ENCODE assay signal across 32 cellular contexts in genomic region chr13:35916186-35916585, GRCh38.
"Had no signal": no experiment of that assay in that cellular context is flagged by ENCODE, and none has a peak within 500 bp of the region (broad histone marks: within the 10 kb centered on the region; RNA-seq: fewer than 3 reads in every experiment).

No MANE protein-coding gene starts in this region.

- ATAC-seq: activated CD4-positive, CD25-positive, alpha-beta regulatory T cell treated with anti-CD3 and anti-CD28 coated beads, Interleukin-2, amount 50 U/mL, for 24 hours; body of pancreas; gastrocnemius medialis; left lobe of liver; lower lobe of right lung; natural killer cell; right lobe of liver; stimulated activated naive CD8-positive, alpha-beta T cell treated with anti-CD3 and anti-CD28 coated beads, Interleukin-15, Interleukin-2, amounts not matched to agents 100 U/mL and 50 U/mL, for 24 hours had no signal

- H3K9me3 ChIP-seq: adrenal gland, body of pancreas, gastrocnemius medialis, lower lobe of right lung, right lobe of liver, testis, uterus had no signal

- DNase-seq: activated CD4-positive, alpha-beta T cell treated with anti-CD3 and anti-CD28 coated beads for 48 hours; activated CD4-positive, alpha-beta T cell treated with anti-CD3 and anti-CD28 coated beads, Interleukin-2, amount 50 U/mL, for 48 hours; activated CD8-positive, alpha-beta memory T cell treated with anti-CD3 and anti-CD28 coated beads for 24 hours; activated effector memory CD4-positive, alpha-beta T cell treated with Interleukin-2 at 50 U/mL for 16 hours; activated naive CD4-positive, alpha-beta T cell treated with Interleukin-2 at 50 U/mL for 16 hours; adrenal gland; aorta; body of pancreas; cerebellar nuclear complex; dorsolateral prefrontal cortex; effector memory CD4-positive, alpha-beta T cell; gastrocnemius medialis; head of caudate nucleus; hippocampal formation; immature natural killer cell; kidney; lower lobe of right lung; mesenchymal stem cell; natural killer cell; right lobe of liver; stimulated activated CD4-positive, alpha-beta T cell treated with anti-CD3 and anti-CD28 coated beads, Interleukin-2, amount 100 ng/mL, for 48 hours; stimulated activated naive CD8-positive, alpha-beta T cell treated with anti-CD3 and anti-CD28 coated beads, Interleukin-15, Interleukin-2, amounts not matched to agents 100 U/mL and 50 U/mL, for 24 hours; T-helper 9 cell; testis; trophoblast cell; uterus had no signal

- H3K4me3 Mint-ChIP-seq: activated naive CD8-positive, alpha-beta T cell; immature natural killer cell; natural killer cell had no signal

- H3K4me3 ChIP-seq: adrenal gland, body of pancreas, cardiac muscle cell, coronary artery, dorsolateral prefrontal cortex, gastrocnemius medialis, lower lobe of right lung, right lobe of liver, testis, uterus had no signal

- H3K27me3 ChIP-seq: adrenal gland, body of pancreas, cardiac muscle cell, dorsolateral prefrontal cortex, gastrocnemius medialis, right lobe of liver, testis, uterus had no signal

- H3K27ac Mint-ChIP-seq: activated naive CD8-positive, alpha-beta T cell; immature natural killer cell; natural killer cell had no signal

- H3K27ac ChIP-seq: adrenal gland, body of pancreas, cardiac muscle cell, coronary artery, gastrocnemius medialis, lower lobe of right lung, right lobe of liver, testis, uterus, VCaP had no signal

- H3K4me1 ChIP-seq: adrenal gland, body of pancreas, gastrocnemius medialis, lower lobe of right lung, right lobe of liver, testis, uterus had no signal

- H3K4me1 Mint-ChIP-seq: immature natural killer cell, natural killer cell had no signal

- H3K36me3 ChIP-seq: adrenal gland, cardiac muscle cell, gastrocnemius medialis, lower lobe of right lung, right lobe of liver, uterus had no signal

- H3K36me3 Mint-ChIP-seq: activated naive CD8-positive, alpha-beta T cell; immature natural killer cell; natural killer cell had no signal
